In the genomic region with DNA sequence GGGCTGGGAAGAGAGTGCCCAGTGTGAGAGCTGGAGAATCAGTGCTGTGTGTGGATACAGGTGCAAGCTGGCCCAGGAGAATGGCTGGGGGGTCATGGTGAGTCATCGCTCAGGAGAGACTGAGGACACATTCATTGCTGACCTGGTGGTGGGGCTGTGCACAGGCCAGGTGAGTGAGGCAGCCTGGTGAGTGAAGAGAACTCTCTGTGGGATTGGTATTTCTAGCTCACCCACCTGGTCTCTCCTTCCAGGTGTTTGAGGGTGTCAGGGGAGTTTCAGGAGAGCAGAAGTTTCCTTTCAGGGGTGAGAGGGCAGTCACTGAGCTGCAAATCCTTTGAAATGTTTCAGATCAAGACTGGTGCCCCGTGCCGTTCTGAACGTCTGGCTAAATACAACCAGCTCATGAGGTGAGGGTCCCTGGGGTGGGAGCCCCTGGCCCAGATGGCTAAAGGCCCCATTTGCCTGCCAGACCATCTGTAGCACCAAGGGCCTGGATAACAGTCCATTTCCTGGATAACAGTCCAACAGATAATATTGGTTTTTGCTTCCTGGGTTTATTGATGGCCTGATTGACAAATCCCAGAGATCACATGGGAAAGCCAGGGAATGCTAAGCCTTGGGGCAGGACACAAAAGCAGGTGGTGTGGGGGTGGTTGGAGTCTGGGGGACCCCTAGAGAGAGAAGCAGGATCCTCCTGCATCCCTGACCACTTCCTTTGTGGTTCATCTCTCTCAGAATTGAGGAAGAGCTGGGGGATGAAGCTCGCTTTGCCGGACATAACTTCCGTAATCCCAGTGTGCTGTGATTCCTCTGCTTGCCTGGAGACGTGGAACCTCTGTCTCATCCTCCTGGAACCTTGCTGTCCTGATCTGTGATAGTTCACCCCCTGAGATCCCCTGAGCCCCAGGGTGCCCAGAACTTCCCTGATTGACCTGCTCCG, we compare ENCODE assay signal across 15 cellular contexts. TPM values are rescaled to one million over a fixed set of nuclear protein-coding genes. Genes with fewer than 3 reads are reported as not detected.
A peak's percentile ranks its signal among the peaks of the same experiment; 100 is the strongest.
DNase-seq lines count a peak whose midpoint lies in the region; ATAC-seq and TF ChIP-seq lines count a peak whose summit lies in the region.
"Had no signal": no experiment of that assay in that cellular context is flagged by ENCODE, and none has a peak within 500 bp of the region (broad histone marks: within the 10 kb centered on the region; RNA-seq: fewer than 3 reads in every experiment).

No MANE protein-coding gene starts in this region.

- intact Hi-C loops in mammary epithelial cell (cut with micrococcal nuclease) = no loop called here
- intact Hi-C loops in MCF 10A (cut with micrococcal nuclease) = no loop called here
- intact Hi-C loops in upper lobe of right lung (cut with DNase I) = no loop called here

- no peaks in the 10 kb centered on the region for H3K27me3 ChIP-seq in mammary epithelial cell (ENCODE audit: insufficient read depth, low read length)
- H3K27me3 ChIP-seq in Karpas-422 (ENCODE audit: low read length) = no peaks in the 10 kb centered on the region
- H3K27me3 ChIP-seq in upper lobe of right lung = no peaks in the 10 kb centered on the region
- H3K27me3 ChIP-seq: tibial artery had no signal

- no peaks in the 10 kb centered on the region for H3K9me3 ChIP-seq in mammary epithelial cell (replicated peaks; ENCODE audit: insufficient read depth, low read length)
- H3K9me3 ChIP-seq in Karpas-422 (ENCODE audit: low read length) = no peaks in the 10 kb centered on the region
- no peaks in the 10 kb centered on the region for H3K9me3 ChIP-seq in upper lobe of right lung
- H3K9me3 ChIP-seq: tibial artery had no signal

- POLR2A ChIA-PET in MCF 10A (lab: Yijun Ruan, JAX) = interaction anchor here (1.8 kb wide), 1 partner anchor 11 kb away, joined by 4 read pairs; no protein-coding TSS in a partner anchor

- H3K27ac Mint-ChIP-seq in MCF 10A (ENCODE audit: low read depth, unreplicated experiment) = no peak overlapping the region
- peak overlapping the region; percentile 57 for H3K27ac Mint-ChIP-seq in glutamatergic neuron (ENCODE audit: unreplicated experiment)

- no TSS peak for BruUV-seq in mammary epithelial cell (replicated peaks; lab: Mats Ljungman, UMichigan)
- BruUV-seq in MCF 10A (replicated peaks; lab: Mats Ljungman, UMichigan) = no TSS peak

- H3K4me2 ChIP-seq in mammary epithelial cell (ENCODE audit: insufficient read depth, low read depth, low read length) (no peak overlapping the region), Karpas-422 (ENCODE audit: low read depth, low read length, poor library complexity, severe bottlenecking) (peak overlapping the region; percentile 65)
- H3K4me2 ChIP-seq: PC-9 had no signal

- H3K79me2 ChIP-seq in mammary epithelial cell (ENCODE audit: insufficient read depth, low read length) = peaks cover 8% of the 10 kb centered on the region
- H3K79me2 ChIP-seq in Karpas-422 (ENCODE audit: low read length) = peaks cover 6% of the 10 kb centered on the region; the same call in 1 of the 2 replicates

- in situ Hi-C loops in mammary epithelial cell (cut with MboI; ENCODE audit: low sequenced_read_pairs in 2 of 2) = no loop called here

- H3K9ac ChIP-seq in mammary epithelial cell (ENCODE audit: insufficient read depth, low read length) = no peak overlapping the region
- peak overlapping the region; percentile 51 for H3K9ac ChIP-seq in Karpas-422 (ENCODE audit: low read length)

- H3K4me1 Mint-ChIP-seq in MCF 10A (ENCODE audit: insufficient read depth, unreplicated experiment) = peaks cover 45% of the 10 kb centered on the region
- H3K4me1 Mint-ChIP-seq in glutamatergic neuron (ENCODE audit: low read depth, unreplicated experiment) = peaks cover 51% of the 10 kb centered on the region

- no peak overlapping the region for H2AFZ ChIP-seq in mammary epithelial cell (ENCODE audit: low read depth, low read length)
- no peak overlapping the region; the same call in 1 of the 2 replicates for H2AFZ ChIP-seq in Karpas-422 (ENCODE audit: low read length)
- H2AFZ ChIP-seq: PC-9 had no signal

- no peak overlapping the region for H3K4me3 ChIP-seq in mammary epithelial cell (replicated peaks in 1 of 3; ENCODE audit: insufficient read depth in 1 of 3, low read depth in 2 of 3, low read length in 3 of 3)
- H3K4me3 ChIP-seq in Karpas-422 (ENCODE audit: low read length) = peak overlapping the region; percentile 15; the same call in 1 of the 2 replicates
- peak overlapping the region; percentile 10 for H3K4me3 ChIP-seq in upper lobe of right lung
- H3K4me3 ChIP-seq: PC-9, tibial artery had no signal

- CTCF ChIA-PET in mammary epithelial cell (lab: Charles Lee; ENCODE audit: low non-redundant PET) = no interaction called here
- CTCF ChIA-PET in MCF 10A (lab: Yijun Ruan, JAX) = interaction anchor here (0.7 to 8.9 kb wide), 5 partner anchors 12 to 185 kb away, joined by 3 to 114 read pairs (median 5); a partner anchor contains a TSS

- H4K20me1 ChIP-seq in mammary epithelial cell (ENCODE audit: insufficient read depth, low read length) = no peaks in the 10 kb centered on the region
- no peaks in the 10 kb centered on the region for H4K20me1 ChIP-seq in Karpas-422 (ENCODE audit: insufficient read depth, low read depth, low read length)

- peak; percentile 65 for DNase-seq in mammary epithelial cell
- DNase-seq in MCF 10A (ENCODE audit: unreplicated experiment) = no peak
- peak; percentile 80 for DNase-seq in Karpas-422
- no peak for DNase-seq in glutamatergic neuron
- DNase-seq in upper lobe of right lung = no peak
- DNase-seq in NCI-H1930 (lab: John Stamatoyannopoulos, UW) = no peak
- no peak for DNase-seq in NCI-H2227 treated with DMSO at 0.1 percent for 48 hours (lab: John Stamatoyannopoulos, UW)
- DNase-seq: activated T-cell treated with anti-CD3 and anti-CD28 coated beads, Interleukin-2, amount 50 U/mL, for 48 hours; hypothalamus; NCI-H2081; PC-9; retina had no signal

- no peak overlapping the region for H3K27ac ChIP-seq in mammary epithelial cell (ENCODE audit: insufficient read depth, low read depth, low read length)
- H3K27ac ChIP-seq in Karpas-422 (ENCODE audit: low read length) = peak overlapping the region; percentile 81
- H3K27ac ChIP-seq in upper lobe of right lung = peak overlapping the region; percentile 17
- H3K27ac ChIP-seq: PC-9, tibial artery had no signal

- no peak for ATAC-seq in upper lobe of right lung
- ATAC-seq in GM21515 (IDR thresholded peaks at IDR 0.05; ENCODE audit: unreplicated experiment) = no peak

- H3K36me3 Mint-ChIP-seq in MCF 10A (ENCODE audit: insufficient read depth, unreplicated experiment) = peaks cover 5% of the 10 kb centered on the region
- peaks cover 13% of the 10 kb centered on the region for H3K36me3 Mint-ChIP-seq in glutamatergic neuron (ENCODE audit: unreplicated experiment)

- H3K4me1 ChIP-seq in mammary epithelial cell (ENCODE audit: insufficient read depth, low read length) (peaks cover 47% of the 10 kb centered on the region), Karpas-422 (ENCODE audit: low read length) (peaks cover 64% of the 10 kb centered on the region), upper lobe of right lung (peaks cover 27% of the 10 kb centered on the region)

- H3K4me3 Mint-ChIP-seq in MCF 10A (ENCODE audit: unreplicated experiment) (no peak overlapping the region), glutamatergic neuron (ENCODE audit: unreplicated experiment) (peak overlapping the region; percentile 73)

- H3K9me2 ChIP-seq in Karpas-422 (replicated peaks; ENCODE audit: insufficient read depth, low read length) = no peaks in the 10 kb centered on the region

- no peaks in the 10 kb centered on the region for H3K36me3 ChIP-seq in mammary epithelial cell (ENCODE audit: insufficient read depth, low read length)
- H3K36me3 ChIP-seq in Karpas-422 (ENCODE audit: insufficient read depth, low read length) = no peaks in the 10 kb centered on the region
- H3K36me3 ChIP-seq in upper lobe of right lung = no peaks in the 10 kb centered on the region

- 94% methylated on average over 8 of the region's 9 CpGs for WGBS in mammary epithelial cell (ENCODE audit: low coverage, missing lambda C conversion rate)

- TF ChIP-seq CTCF in mammary epithelial cell (conservative IDR thresholded peaks at IDR 0.05 in 1 of 2, IDR thresholded peaks at IDR 0.05 in 1 of 2; ENCODE audit: extremely low read depth in 1 of 2, insufficient read depth in 1 of 2, low read depth in 1 of 2, low read length in 2 of 2) (no peak), MCF 10A (IDR thresholded peaks at IDR 0.05; ENCODE audit: unreplicated experiment) (no peak), glutamatergic neuron (IDR thresholded peaks at IDR 0.05; ENCODE audit: partially characterized antibody, unreplicated experiment) (no peak), upper lobe of right lung (IDR thresholded peaks at IDR 0.05) (no peak)

- no peaks in the 10 kb centered on the region for H3K9me3 Mint-ChIP-seq in MCF 10A (ENCODE audit: unreplicated experiment)
- H3K9me3 Mint-ChIP-seq in glutamatergic neuron (ENCODE audit: unreplicated experiment) = peaks cover 17% of the 10 kb centered on the region

- dilution Hi-C loops in mammary epithelial cell (cut with HindIII; ENCODE audit: low sequenced_read_pairs) = no loop called here

- H3K27me3 Mint-ChIP-seq in MCF 10A (ENCODE audit: insufficient read depth, unreplicated experiment) (no peaks in the 10 kb centered on the region), glutamatergic neuron (ENCODE audit: unreplicated experiment) (peaks cover 21% of the 10 kb centered on the region)

RNA-seq across cellular contexts. Expression of a gene that starts 5.5 kb away (rescaled TPM):
- total RNA-seq in mammary epithelial cell = 10 to 100 TPM; 12.2 to 73.5 TPM
- 10.4 TPM for polyA plus RNA-seq in mammary epithelial cell
- 56.5 TPM for polyA minus RNA-seq in mammary epithelial cell
- total RNA-seq in MCF 10A (2022) = 83.7 and 84.7 TPM in 2 replicates
- total RNA-seq in Karpas-422 (2014; rRNA removed; shearing (Covaris generic); ENCODE audit: low replicate concordance) = 8.8 and 11.7 TPM in 2 replicates
- total RNA-seq in glutamatergic neuron (ENCODE audit: unreplicated experiment) = 94.6 TPM
- total RNA-seq in upper lobe of right lung = 149 TPM

RNA-seq across cellular contexts. Expression of a gene that starts 7.9 kb away (rescaled TPM):
- total RNA-seq in mammary epithelial cell = 1 to 10 TPM; 1.7 to 7.5 TPM
- polyA plus RNA-seq in mammary epithelial cell = 8.3 TPM
- polyA minus RNA-seq in mammary epithelial cell = 62.6 TPM
- total RNA-seq in MCF 10A (2022) = 0.30 and 2.1 TPM in 2 replicates
- 40.3 and 43.1 TPM in 2 replicates for total RNA-seq in Karpas-422 (2014; rRNA removed; shearing (Covaris generic); ENCODE audit: low replicate concordance)
- total RNA-seq in glutamatergic neuron (ENCODE audit: unreplicated experiment) = 182 TPM
- 41.8 TPM for total RNA-seq in upper lobe of right lung

RNA-seq across cellular contexts. Expression of a gene that starts 17.6 kb away (rescaled TPM):
- total RNA-seq in mammary epithelial cell = 1 to 10 TPM; 4.3 to 4.7 TPM
- polyA plus RNA-seq in mammary epithelial cell = 4.2 TPM
- 14.7 TPM for polyA minus RNA-seq in mammary epithelial cell
- 7.5 and 9.1 TPM in 2 replicates for total RNA-seq in MCF 10A (2022)
- total RNA-seq in Karpas-422 (2014; rRNA removed; shearing (Covaris generic); ENCODE audit: low replicate concordance) = 8.7 and 9.7 TPM in 2 replicates
- 2.6 TPM for total RNA-seq in glutamatergic neuron (ENCODE audit: unreplicated experiment)
- total RNA-seq in upper lobe of right lung = 13.3 TPM

RNA-seq across cellular contexts. Expression of a gene that starts 21.4 kb away (rescaled TPM):
- total RNA-seq in mammary epithelial cell (not detected), MCF 10A (2022) (not detected in 2 replicates), glutamatergic neuron (ENCODE audit: unreplicated experiment) (not detected), upper lobe of right lung (not detected)
- polyA plus RNA-seq in mammary epithelial cell = not detected
- polyA minus RNA-seq in mammary epithelial cell = not detected
- not detected in 2 replicates for total RNA-seq in Karpas-422 (2014; rRNA removed; shearing (Covaris generic); ENCODE audit: low replicate concordance)
- total RNA-seq: epithelial cell of proximal tubule, PC-9 had no signal

RNA-seq across cellular contexts. Expression of a gene that starts 21.6 kb away (rescaled TPM):
- 10 to 100 TPM; 31.3 to 61.3 TPM for total RNA-seq in mammary epithelial cell
- polyA plus RNA-seq in mammary epithelial cell = 128 TPM
- polyA minus RNA-seq in mammary epithelial cell = 27.8 TPM
- 176 and 196 TPM in 2 replicates for total RNA-seq in MCF 10A (2022)
- 264 and 402 TPM in 2 replicates for total RNA-seq in Karpas-422 (2014; rRNA removed; shearing (Covaris generic); ENCODE audit: low replicate concordance)
- 184 TPM for total RNA-seq in glutamatergic neuron (ENCODE audit: unreplicated experiment)
- total RNA-seq in upper lobe of right lung = 197 TPM

Comparison
In these comparisons a context has a peak if more than half of its experiments do, and no peak if none do; other contexts are left out.
1. DNase-seq: peak in mammary epithelial cell (single experiment) and Karpas-422 (single experiment); none in MCF 10A (single experiment), glutamatergic neuron (single experiment), upper lobe of right lung (single experiment), NCI-H1930 (0 of 2) and NCI-H2227 treated with DMSO at 0.1 percent for 48 hours (single experiment).
2. H3K4me3 ChIP-seq: peak in Karpas-422 (single experiment) and upper lobe of right lung (single experiment); none in mammary epithelial cell (0 of 3).